In the genomic region with DNA sequence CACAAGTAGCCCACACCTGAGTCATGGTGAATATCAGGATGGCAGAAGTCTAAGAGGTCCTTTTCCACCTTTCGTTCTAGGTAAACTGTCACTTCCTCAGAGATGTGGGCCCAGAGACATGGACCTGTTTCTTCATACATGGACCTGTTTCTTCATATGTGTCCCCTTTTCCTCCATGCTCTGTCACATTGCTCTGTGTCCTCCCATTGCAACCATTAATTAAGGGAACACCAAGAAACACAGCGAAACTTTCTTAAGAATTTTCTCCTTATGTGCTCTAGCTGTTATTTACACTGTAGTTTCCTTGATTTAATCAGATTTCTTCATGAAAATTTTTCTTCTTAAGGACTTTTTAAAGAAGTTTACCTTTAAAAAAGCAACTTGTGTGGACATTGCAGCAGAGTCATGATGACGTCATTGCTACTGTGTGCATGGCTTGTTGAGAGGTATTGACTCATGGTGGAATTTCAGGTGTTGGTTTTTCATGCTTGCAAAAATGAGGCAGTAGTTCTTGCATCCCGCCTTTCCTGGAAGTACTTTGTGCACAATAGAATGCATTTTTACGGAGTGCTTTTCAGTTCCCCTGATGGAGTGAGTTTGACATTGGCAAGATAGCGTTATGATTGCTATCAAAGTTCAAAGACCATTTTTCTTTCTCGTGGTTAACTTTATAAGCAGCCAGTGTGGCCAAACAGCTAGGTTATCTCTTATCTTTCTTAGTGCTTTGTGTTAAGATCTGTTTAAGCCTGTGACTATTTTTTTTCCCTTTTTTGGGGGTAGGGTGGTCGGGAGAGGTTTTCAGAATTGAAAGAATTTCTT, we compare ENCODE assay signal across 1 cellular context.
TF ChIP-seq lines count a peak whose summit lies in the region.

No MANE protein-coding gene starts in this region.

TF ChIP-seq in HEK293, 187 proteins besides CTCF, POLR2A, EP300 and RAD21 (continued from another document):
- TF ChIP-seq, protein P1, sequence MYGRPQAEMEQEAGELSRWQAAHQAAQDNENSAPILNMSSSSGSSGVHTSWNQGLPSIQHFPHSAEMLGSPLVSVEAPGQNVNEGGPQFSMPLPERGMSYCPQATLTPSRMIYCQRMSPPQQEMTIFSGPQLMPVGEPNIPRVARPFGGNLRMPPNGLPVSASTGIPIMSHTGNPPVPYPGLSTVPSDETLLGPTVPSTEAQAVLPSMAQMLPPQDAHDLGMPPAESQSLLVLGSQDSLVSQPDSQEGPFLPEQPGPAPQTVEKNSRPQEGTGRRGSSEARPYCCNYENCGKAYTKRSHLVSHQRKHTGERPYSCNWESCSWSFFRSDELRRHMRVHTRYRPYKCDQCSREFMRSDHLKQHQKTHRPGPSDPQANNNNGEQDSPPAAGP (tag by site-specific recombination; IDR thresholded peaks at IDR 0.05): no peak
- TF ChIP-seq ZNF629 (tag by site-specific recombination; IDR thresholded peaks at IDR 0.05) (peak; percentile 75), ZNF791 (tag by site-specific recombination; IDR thresholded peaks at IDR 0.05) (no peak), ZSCAN30 (tag by site-specific recombination; IDR thresholded peaks at IDR 0.05) (no peak), ZNF626 (tag by site-specific recombination; IDR thresholded peaks at IDR 0.05) (no peak), ZNF670 (tag by site-specific recombination; IDR thresholded peaks at IDR 0.05; ENCODE audit: low read depth) (no peak), ZNF366 (tag by site-specific recombination; conservative IDR thresholded peaks at IDR 0.05) (0 out of 2 replicates have a peak, but pooled peaks have one; percentile 23), ZBTB21 (tag by site-specific recombination; IDR thresholded peaks at IDR 0.05) (peak; percentile 54; the same call in 1 of the 2 replicates), ZNF23 (tag by site-specific recombination; IDR thresholded peaks at IDR 0.05; ENCODE audit: borderline replicate concordance) (no peak), ZNF221 (tag by site-specific recombination; IDR thresholded peaks at IDR 0.05; ENCODE audit: borderline replicate concordance) (no peak), ZNF37A (tag by site-specific recombination; IDR thresholded peaks at IDR 0.05) (peak; percentile 61; the same call in 1 of the 2 replicates), ZNF157 (tag by site-specific recombination; IDR thresholded peaks at IDR 0.05) (no peak), ZNF785 (tag by site-specific recombination; IDR thresholded peaks at IDR 0.05) (no peak)
- TF ChIP-seq, protein P2, sequence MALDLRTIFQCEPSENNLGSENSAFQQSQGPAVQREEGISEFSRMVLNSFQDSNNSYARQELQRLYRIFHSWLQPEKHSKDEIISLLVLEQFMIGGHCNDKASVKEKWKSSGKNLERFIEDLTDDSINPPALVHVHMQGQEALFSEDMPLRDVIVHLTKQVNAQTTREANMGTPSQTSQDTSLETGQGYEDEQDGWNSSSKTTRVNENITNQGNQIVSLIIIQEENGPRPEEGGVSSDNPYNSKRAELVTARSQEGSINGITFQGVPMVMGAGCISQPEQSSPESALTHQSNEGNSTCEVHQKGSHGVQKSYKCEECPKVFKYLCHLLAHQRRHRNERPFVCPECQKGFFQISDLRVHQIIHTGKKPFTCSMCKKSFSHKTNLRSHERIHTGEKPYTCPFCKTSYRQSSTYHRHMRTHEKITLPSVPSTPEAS (tag by site-specific recombination; IDR thresholded peaks at IDR 0.05): no peak; the same call in 1 of the 2 replicates
- TF ChIP-seq, protein P3, sequence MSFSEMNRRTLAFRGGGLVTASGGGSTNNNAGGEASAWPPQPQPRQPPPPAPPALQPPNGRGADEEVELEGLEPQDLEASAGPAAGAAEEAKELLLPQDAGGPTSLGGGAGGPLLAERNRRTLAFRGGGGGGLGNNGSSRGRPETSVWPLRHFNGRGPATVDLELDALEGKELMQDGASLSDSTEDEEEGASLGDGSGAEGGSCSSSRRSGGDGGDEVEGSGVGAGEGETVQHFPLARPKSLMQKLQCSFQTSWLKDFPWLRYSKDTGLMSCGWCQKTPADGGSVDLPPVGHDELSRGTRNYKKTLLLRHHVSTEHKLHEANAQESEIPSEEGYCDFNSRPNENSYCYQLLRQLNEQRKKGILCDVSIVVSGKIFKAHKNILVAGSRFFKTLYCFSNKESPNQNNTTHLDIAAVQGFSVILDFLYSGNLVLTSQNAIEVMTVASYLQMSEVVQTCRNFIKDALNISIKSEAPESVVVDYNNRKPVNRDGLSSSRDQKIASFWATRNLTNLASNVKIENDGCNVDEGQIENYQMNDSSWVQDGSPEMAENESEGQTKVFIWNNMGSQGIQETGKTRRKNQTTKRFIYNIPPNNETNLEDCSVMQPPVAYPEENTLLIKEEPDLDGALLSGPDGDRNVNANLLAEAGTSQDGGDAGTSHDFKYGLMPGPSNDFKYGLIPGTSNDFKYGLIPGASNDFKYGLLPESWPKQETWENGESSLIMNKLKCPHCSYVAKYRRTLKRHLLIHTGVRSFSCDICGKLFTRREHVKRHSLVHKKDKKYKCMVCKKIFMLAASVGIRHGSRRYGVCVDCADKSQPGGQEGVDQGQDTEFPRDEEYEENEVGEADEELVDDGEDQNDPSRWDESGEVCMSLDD (tag by site-specific recombination; IDR thresholded peaks at IDR 0.05): no peak
- TF ChIP-seq, protein P4, sequence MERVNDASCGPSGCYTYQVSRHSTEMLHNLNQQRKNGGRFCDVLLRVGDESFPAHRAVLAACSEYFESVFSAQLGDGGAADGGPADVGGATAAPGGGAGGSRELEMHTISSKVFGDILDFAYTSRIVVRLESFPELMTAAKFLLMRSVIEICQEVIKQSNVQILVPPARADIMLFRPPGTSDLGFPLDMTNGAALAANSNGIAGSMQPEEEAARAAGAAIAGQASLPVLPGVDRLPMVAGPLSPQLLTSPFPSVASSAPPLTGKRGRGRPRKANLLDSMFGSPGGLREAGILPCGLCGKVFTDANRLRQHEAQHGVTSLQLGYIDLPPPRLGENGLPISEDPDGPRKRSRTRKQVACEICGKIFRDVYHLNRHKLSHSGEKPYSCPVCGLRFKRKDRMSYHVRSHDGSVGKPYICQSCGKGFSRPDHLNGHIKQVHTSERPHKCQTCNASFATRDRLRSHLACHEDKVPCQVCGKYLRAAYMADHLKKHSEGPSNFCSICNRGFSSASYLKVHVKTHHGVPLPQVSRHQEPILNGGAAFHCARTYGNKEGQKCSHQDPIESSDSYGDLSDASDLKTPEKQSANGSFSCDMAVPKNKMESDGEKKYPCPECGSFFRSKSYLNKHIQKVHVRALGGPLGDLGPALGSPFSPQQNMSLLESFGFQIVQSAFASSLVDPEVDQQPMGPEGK (tag by site-specific recombination; IDR thresholded peaks at IDR 0.05): no peak
- TF ChIP-seq, protein P5, sequence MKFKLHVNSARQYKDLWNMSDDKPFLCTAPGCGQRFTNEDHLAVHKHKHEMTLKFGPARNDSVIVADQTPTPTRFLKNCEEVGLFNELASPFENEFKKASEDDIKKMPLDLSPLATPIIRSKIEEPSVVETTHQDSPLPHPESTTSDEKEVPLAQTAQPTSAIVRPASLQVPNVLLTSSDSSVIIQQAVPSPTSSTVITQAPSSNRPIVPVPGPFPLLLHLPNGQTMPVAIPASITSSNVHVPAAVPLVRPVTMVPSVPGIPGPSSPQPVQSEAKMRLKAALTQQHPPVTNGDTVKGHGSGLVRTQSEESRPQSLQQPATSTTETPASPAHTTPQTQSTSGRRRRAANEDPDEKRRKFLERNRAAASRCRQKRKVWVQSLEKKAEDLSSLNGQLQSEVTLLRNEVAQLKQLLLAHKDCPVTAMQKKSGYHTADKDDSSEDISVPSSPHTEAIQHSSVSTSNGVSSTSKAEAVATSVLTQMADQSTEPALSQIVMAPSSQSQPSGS (tag by site-specific recombination; IDR thresholded peaks at IDR 0.05; ENCODE audit: low read depth): peak; percentile 94
- TF ChIP-seq, protein P6, sequence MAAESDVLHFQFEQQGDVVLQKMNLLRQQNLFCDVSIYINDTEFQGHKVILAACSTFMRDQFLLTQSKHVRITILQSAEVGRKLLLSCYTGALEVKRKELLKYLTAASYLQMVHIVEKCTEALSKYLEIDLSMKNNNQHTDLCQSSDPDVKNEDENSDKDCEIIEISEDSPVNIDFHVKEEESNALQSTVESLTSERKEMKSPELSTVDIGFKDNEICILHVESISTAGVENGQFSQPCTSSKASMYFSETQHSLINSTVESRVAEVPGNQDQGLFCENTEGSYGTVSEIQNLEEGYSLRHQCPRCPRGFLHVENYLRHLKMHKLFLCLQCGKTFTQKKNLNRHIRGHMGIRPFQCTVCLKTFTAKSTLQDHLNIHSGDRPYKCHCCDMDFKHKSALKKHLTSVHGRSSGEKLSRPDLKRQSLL (tag by site-specific recombination; IDR thresholded peaks at IDR 0.05): no peak
- TF ChIP-seq, protein P7, sequence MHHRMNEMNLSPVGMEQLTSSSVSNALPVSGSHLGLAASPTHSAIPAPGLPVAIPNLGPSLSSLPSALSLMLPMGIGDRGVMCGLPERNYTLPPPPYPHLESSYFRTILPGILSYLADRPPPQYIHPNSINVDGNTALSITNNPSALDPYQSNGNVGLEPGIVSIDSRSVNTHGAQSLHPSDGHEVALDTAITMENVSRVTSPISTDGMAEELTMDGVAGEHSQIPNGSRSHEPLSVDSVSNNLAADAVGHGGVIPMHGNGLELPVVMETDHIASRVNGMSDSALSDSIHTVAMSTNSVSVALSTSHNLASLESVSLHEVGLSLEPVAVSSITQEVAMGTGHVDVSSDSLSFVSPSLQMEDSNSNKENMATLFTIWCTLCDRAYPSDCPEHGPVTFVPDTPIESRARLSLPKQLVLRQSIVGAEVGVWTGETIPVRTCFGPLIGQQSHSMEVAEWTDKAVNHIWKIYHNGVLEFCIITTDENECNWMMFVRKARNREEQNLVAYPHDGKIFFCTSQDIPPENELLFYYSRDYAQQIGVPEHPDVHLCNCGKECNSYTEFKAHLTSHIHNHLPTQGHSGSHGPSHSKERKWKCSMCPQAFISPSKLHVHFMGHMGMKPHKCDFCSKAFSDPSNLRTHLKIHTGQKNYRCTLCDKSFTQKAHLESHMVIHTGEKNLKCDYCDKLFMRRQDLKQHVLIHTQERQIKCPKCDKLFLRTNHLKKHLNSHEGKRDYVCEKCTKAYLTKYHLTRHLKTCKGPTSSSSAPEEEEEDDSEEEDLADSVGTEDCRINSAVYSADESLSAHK (tag by site-specific recombination; IDR thresholded peaks at IDR 0.05): no peak
- TF ChIP-seq, protein P8, sequence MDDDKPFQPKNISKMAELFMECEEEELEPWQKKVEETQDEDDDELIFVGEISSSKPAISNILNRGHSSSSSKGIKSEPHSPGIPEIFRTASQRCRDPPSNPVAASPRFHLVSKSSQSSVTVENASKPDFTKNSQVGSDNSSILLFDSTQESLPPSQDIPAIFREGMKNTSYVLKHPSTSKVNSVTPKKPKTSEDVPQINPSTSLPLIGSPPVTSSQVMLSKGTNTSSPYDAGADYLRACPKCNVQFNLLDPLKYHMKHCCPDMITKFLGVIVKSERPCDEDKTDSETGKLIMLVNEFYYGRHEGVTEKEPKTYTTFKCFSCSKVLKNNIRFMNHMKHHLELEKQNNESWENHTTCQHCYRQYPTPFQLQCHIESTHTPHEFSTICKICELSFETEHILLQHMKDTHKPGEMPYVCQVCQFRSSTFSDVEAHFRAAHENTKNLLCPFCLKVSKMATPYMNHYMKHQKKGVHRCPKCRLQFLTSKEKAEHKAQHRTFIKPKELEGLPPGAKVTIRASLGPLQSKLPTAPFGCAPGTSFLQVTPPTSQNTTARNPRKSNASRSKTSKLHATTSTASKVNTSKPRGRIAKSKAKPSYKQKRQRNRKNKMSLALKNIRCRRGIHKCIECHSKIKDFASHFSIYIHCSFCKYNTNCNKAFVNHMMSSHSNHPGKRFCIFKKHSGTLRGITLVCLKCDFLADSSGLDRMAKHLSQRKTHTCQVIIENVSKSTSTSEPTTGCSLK (tag by site-specific recombination; IDR thresholded peaks at IDR 0.05): no peak
- TF ChIP-seq, protein P9, sequence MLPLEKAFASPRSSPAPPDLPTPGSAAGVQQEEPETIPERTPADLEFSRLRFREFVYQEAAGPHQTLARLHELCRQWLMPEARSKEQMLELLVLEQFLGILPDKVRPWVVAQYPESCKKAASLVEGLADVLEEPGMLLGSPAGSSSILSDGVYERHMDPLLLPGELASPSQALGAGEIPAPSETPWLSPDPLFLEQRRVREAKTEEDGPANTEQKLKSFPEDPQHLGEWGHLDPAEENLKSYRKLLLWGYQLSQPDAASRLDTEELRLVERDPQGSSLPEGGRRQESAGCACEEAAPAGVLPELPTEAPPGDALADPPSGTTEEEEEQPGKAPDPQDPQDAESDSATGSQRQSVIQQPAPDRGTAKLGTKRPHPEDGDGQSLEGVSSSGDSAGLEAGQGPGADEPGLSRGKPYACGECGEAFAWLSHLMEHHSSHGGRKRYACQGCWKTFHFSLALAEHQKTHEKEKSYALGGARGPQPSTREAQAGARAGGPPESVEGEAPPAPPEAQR (tag by site-specific recombination; IDR thresholded peaks at IDR 0.05): no peak
TF ChIP-seq in HEK293: peak in this region for 5.
